15 cellular contexts compared by ENCODE assay signal in the genomic region with DNA sequence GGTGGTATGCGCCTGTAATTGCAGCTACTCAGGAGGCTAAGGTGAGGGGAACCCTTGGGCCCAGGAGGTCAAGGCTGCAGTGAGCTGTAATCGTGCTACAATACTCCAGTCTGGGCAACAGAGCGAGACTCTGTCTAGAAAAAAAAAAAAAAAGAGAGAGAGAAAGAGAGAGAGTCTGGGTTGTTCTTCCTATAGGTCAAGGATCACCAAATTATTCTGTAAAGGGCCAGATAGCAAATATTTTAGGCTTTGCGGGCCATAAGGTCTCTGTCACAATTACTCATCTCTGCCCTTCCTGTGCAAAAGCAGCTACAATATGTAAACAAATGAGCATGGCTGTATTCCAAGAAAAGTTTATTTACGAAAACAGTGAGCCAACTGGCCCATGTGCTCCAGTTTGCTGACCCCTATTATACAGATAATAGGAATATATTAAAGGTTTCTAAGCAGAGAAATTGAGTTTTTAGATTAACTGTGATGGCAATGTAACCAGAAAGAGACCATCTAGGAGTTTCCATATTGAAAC. TPM values are rescaled to one million over a fixed set of nuclear protein-coding genes. Genes with fewer than 3 reads are reported as not detected.
DNase-seq lines count a peak whose midpoint lies in the region; ATAC-seq, FAIRE-seq and TF ChIP-seq lines count a peak whose summit lies in the region.
"Had no signal": no experiment of that assay in that cellular context is flagged by ENCODE, and none has a peak within 500 bp of the region (broad histone marks: within the 10 kb centered on the region; RNA-seq: fewer than 3 reads in every experiment).

No MANE protein-coding gene starts in this region.

- H3K27ac ChIP-seq in ACC112 (ENCODE audit: low read depth, low read length) = no peak overlapping the region
- H3K27ac ChIP-seq in endothelial cell of umbilical vein (ENCODE audit: insufficient read depth, low read depth, low read length) = no peak overlapping the region

- H3K79me2 ChIP-seq in ACC112 (ENCODE audit: control insufficient read depth, insufficient read depth, low read length, unreplicated experiment) (peaks cover 80% of the 10 kb centered on the region), endothelial cell of umbilical vein (ENCODE audit: control insufficient read depth, insufficient read depth, low read length) (peaks cover 53% of the 10 kb centered on the region)

- H3K4me2 ChIP-seq in endothelial cell of umbilical vein (ENCODE audit: insufficient read depth, low read length) = peak overlapping the region; percentile 40

- TF ChIP-seq POLR2A in NB4 (IDR thresholded peaks at IDR 0.05; ENCODE audit: extremely low read depth, insufficient read length) (no peak), endothelial cell of umbilical vein (IDR thresholded peaks at IDR 0.05; ENCODE audit: low read depth, low read length) (no peak)

- no peaks in the 10 kb centered on the region for H3K9me1 ChIP-seq in endothelial cell of umbilical vein (replicated peaks; ENCODE audit: control insufficient read depth, extremely low read depth, insufficient read depth, low read length)

- H3K4me1 ChIP-seq in ACC112 (ENCODE audit: control insufficient read depth, insufficient read depth, low read length, unreplicated experiment) (peaks cover 27% of the 10 kb centered on the region), endothelial cell of umbilical vein (ENCODE audit: control insufficient read depth, extremely low read depth, insufficient read depth, low read length) (peaks cover 24% of the 10 kb centered on the region)

- no peaks in the 10 kb centered on the region for H3K9me3 ChIP-seq in endothelial cell of umbilical vein (replicated peaks; ENCODE audit: control insufficient read depth, insufficient read depth, low read length)

- intact Hi-C loops in endothelial cell of umbilical vein (cut with micrococcal nuclease) = loop anchor here (5.0 to 10.0 kb wide), 3 partner anchors 158 to 764 kb away; partner anchors contain the start of genes EXTL2 and SLC30A7

- H3K27me3 ChIP-seq in ACC112 (ENCODE audit: insufficient read depth, low read length) = no peaks in the 10 kb centered on the region
- H3K27me3 ChIP-seq in GM06990 (replicated peaks; ENCODE audit: control insufficient read depth, insufficient read depth, low read length) = no peaks in the 10 kb centered on the region
- H3K27me3 ChIP-seq in endothelial cell of umbilical vein (ENCODE audit: control insufficient read depth in 2 of 2, insufficient read depth in 2 of 2, low read length in 2 of 2) = no peaks in the 10 kb centered on the region

- H2AFZ ChIP-seq in ACC112 (ENCODE audit: low read length, unreplicated experiment) = no peak overlapping the region
- H2AFZ ChIP-seq in endothelial cell of umbilical vein (ENCODE audit: low read depth, low read length) = no peak overlapping the region

- dilution Hi-C loops in endothelial cell of umbilical vein (cut with MboI; ENCODE audit: extremely low pct_ligation_motif_present, low sequenced_read_pairs) = no loop called here

- DNase-seq in GM06990 (ENCODE audit: extremely low read depth, insufficient read length) (no peak), NB4 (ENCODE audit: low read depth) (no peak), endothelial cell of umbilical vein (ENCODE audit: low read depth, low spot score) (peak; percentile 37), ecto neural progenitor cell (ENCODE audit: low spot score) (no peak), nucleus accumbens (lab: John Stamatoyannopoulos, UW) (no peak)
- no peak for DNase-seq in effector CD8-positive, alpha-beta T cell (lab: John Stamatoyannopoulos, UW)
- DNase-seq: activated CD8-positive, alpha-beta memory T cell treated with anti-CD3 and anti-CD28 coated beads, Interleukin-2, amount 50 U/mL, for 48 hours; midbrain; NCI-H2107; posterior cingulate gyrus had no signal

- no peak overlapping the region for H3K9ac ChIP-seq in endothelial cell of umbilical vein (replicated peaks; ENCODE audit: extremely low read depth, insufficient read depth, low read length)

- no peak for ATAC-seq in GM21619 (IDR thresholded peaks at IDR 0.05; ENCODE audit: unreplicated experiment)

- H4K20me1 ChIP-seq in endothelial cell of umbilical vein (replicated peaks; ENCODE audit: control insufficient read depth, extremely low read depth, insufficient read depth, low read length) = no peaks in the 10 kb centered on the region

- CTCF ChIA-PET in endothelial cell of umbilical vein (lab: Charles Lee) = interaction anchor here (0.7 to 1.1 kb wide), 3 partner anchors 329 to 738 kb away, joined by 3 read pairs; no protein-coding TSS in a partner anchor

- FAIRE-seq in endothelial cell of umbilical vein (lab: Jason Lieb, UNC) = peak; percentile 81
- FAIRE-seq: endometrium, H54 had no signal

- TF ChIP-seq CTCF in GM06990 (IDR thresholded peaks at IDR 0.05; ENCODE audit: insufficient read depth, low read length, poor library complexity, severe bottlenecking) = no peak
- no peak for TF ChIP-seq CTCF in NB4 (IDR thresholded peaks at IDR 0.05; ENCODE audit: low read depth, low read length)
- no peak for TF ChIP-seq CTCF in endothelial cell of umbilical vein (IDR thresholded peaks at IDR 0.05; ENCODE audit: extremely low read depth in 1 of 2, insufficient read depth in 1 of 2, low read depth in 1 of 2, low read length in 2 of 2)

- POLR2A ChIA-PET in endothelial cell of umbilical vein (lab: Charles Lee) = no interaction called here

- H3K36me3 ChIP-seq in ACC112 (ENCODE audit: insufficient read depth, low read length) = no peaks in the 10 kb centered on the region
- no peaks in the 10 kb centered on the region for H3K36me3 ChIP-seq in GM06990 (ENCODE audit: control insufficient read depth, insufficient read depth, low read length)
- no peaks in the 10 kb centered on the region for H3K36me3 ChIP-seq in endothelial cell of umbilical vein (ENCODE audit: control insufficient read depth in 2 of 2, extremely low read depth in 1 of 2, insufficient read depth in 2 of 2, low read length in 2 of 2)

- H3K4me3 ChIP-seq in ACC112 (ENCODE audit: low read depth, low read length) (peak overlapping the region; percentile 41; the same call in 1 of the 2 replicates), GM06990 (replicated peaks; ENCODE audit: low read depth, low read length) (peak overlapping the region; percentile 20; the same call in 1 of the 2 replicates), NB4 (ENCODE audit: low read depth, low read length) (peak overlapping the region; percentile 96), endothelial cell of umbilical vein (replicated peaks in 1 of 3; ENCODE audit: insufficient read depth in 1 of 3, low read depth in 1 of 3, low read length in 3 of 3) (no peak overlapping the region)

- no TSS peak for BruUV-seq in endothelial cell of umbilical vein (replicated peaks; lab: Mats Ljungman, UMichigan)

TF ChIP-seq in endothelial cell of umbilical vein, 7 proteins besides CTCF, POLR2A, EP300 and RAD21:
- TF ChIP-seq JUN (IDR thresholded peaks at IDR 0.05; ENCODE audit: borderline replicate concordance, insufficient read depth, insufficient read length, low read depth) = no peak

RNA-seq across cellular contexts. Expression of gene SASS6, which starts 2.1 kb away (rescaled TPM):
- total RNA-seq in endothelial cell of umbilical vein = 6.5 and 7.3 TPM in 2 replicates
- polyA plus RNA-seq in endothelial cell of umbilical vein = 0.21 and 0.44 TPM in 2 replicates
- polyA plus RNA-seq in endothelial cell of umbilical vein (2011; cell fraction: cytosol; rRNA removed) = 0.68 and 0.84 TPM in 2 replicates
- 2.1 and 3.2 TPM in 2 replicates for polyA plus RNA-seq in endothelial cell of umbilical vein (2011; cell fraction: nucleus; rRNA removed)
- 1.5 and 2.9 TPM in 2 replicates for polyA plus RNA-seq in endothelial cell of umbilical vein (2012)
- 0.51 and 1.2 TPM in 2 replicates for polyA minus RNA-seq in endothelial cell of umbilical vein
- polyA minus RNA-seq in endothelial cell of umbilical vein (2011; cell fraction: cytosol; rRNA and poly(A)+ RNA removed) = 2.6 TPM
- polyA minus RNA-seq in endothelial cell of umbilical vein (2011; cell fraction: nucleus; rRNA and poly(A)+ RNA removed) = 1.6 and 2.5 TPM in 2 replicates

RNA-seq across cellular contexts. Expression of gene TRMT13, which starts 2.3 kb away (rescaled TPM):
- total RNA-seq in endothelial cell of umbilical vein = 12.7 and 14.1 TPM in 2 replicates
- polyA plus RNA-seq in endothelial cell of umbilical vein = 2.6 and 2.9 TPM in 2 replicates
- polyA plus RNA-seq in endothelial cell of umbilical vein (2011; cell fraction: cytosol; rRNA removed) = 3.2 and 4.0 TPM in 2 replicates
- 19.0 and 28.2 TPM in 2 replicates for polyA plus RNA-seq in endothelial cell of umbilical vein (2011; cell fraction: nucleus; rRNA removed)
- 5.3 and 8.9 TPM in 2 replicates for polyA plus RNA-seq in endothelial cell of umbilical vein (2012)
- polyA minus RNA-seq in endothelial cell of umbilical vein = 3.0 and 5.9 TPM in 2 replicates
- polyA minus RNA-seq in endothelial cell of umbilical vein (2011; cell fraction: cytosol; rRNA and poly(A)+ RNA removed) = 4.1 TPM
- polyA minus RNA-seq in endothelial cell of umbilical vein (2011; cell fraction: nucleus; rRNA and poly(A)+ RNA removed) = 8.5 and 11.0 TPM in 2 replicates

RNA-seq across cellular contexts. Expression of gene LRRC39, which starts 47.4 kb away (rescaled TPM):
- total RNA-seq in endothelial cell of umbilical vein = 0.40 and 0.67 TPM in 2 replicates
- 0.46 and 0.65 TPM in 2 replicates for polyA plus RNA-seq in endothelial cell of umbilical vein
- 0.06 and 0.25 TPM in 2 replicates for polyA plus RNA-seq in endothelial cell of umbilical vein (2011; cell fraction: cytosol; rRNA removed)
- polyA plus RNA-seq in endothelial cell of umbilical vein (2011; cell fraction: nucleus; rRNA removed) = 6.6 and 8.0 TPM in 2 replicates
- 0.15 and 0.55 TPM in 2 replicates for polyA plus RNA-seq in endothelial cell of umbilical vein (2012)
- polyA minus RNA-seq in endothelial cell of umbilical vein = 0.36 and 0.46 TPM in 2 replicates
- polyA minus RNA-seq in endothelial cell of umbilical vein (2011; cell fraction: cytosol; rRNA and poly(A)+ RNA removed) = not detected
- polyA minus RNA-seq in endothelial cell of umbilical vein (2011; cell fraction: nucleus; rRNA and poly(A)+ RNA removed) = 1.1 and 1.3 TPM in 2 replicates
- polyA plus RNA-seq: IgD-negative memory B cell had no signal

Comparison
In these comparisons a context has a peak if more than half of its experiments do, and no peak if none do; other contexts are left out.
1. H3K4me3 ChIP-seq: peak in ACC112 (single experiment), GM06990 (single experiment) and NB4 (single experiment); none in endothelial cell of umbilical vein (0 of 3).